ENCODE assay signal across 12 cellular contexts in the genomic region with DNA sequence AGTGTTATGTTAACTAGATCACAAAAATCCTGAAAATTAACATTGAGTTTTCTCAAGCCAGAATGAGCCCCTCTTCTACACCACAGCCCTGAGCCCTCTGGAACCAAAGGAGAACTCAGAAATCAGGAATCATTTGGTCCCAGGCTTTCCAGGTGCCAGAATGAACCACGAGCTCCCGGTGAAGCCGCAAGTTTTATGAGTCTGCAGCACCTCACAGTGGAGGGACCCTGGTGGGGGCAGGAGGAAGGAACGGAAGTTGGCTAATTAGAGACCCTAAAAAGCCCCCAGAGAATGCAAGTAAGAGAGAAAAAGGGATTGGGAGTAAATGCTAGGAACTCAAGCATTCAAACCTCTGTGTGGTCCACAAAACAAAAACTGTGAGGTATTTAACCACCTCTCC. TPM values are rescaled to one million over a fixed set of nuclear protein-coding genes. Genes with fewer than 3 reads are reported as not detected.
DNase-seq lines count a peak whose midpoint lies in the region; TF ChIP-seq lines count a peak whose summit lies in the region.
"Had no signal": no experiment of that assay in that cellular context is flagged by ENCODE, and none has a peak within 500 bp of the region (broad histone marks: within the 10 kb centered on the region; RNA-seq: fewer than 3 reads in every experiment).

No MANE protein-coding gene starts in this region.

- H3K27me3 ChIP-seq in WERI-Rb-1 (ENCODE audit: insufficient read depth, low read depth, severe bottlenecking) (no peaks in the 10 kb centered on the region), left ventricle myocardium inferior (ENCODE audit: low read depth) (no peaks in the 10 kb centered on the region)

- H3K9me3 ChIP-seq in WERI-Rb-1 (ENCODE audit: severe bottlenecking) (no peaks in the 10 kb centered on the region), left ventricle myocardium inferior (replicated peaks) (no peaks in the 10 kb centered on the region)

- H3K4me3 ChIP-seq in AG04449 (ENCODE audit: low read depth, low read length) (no peak overlapping the region), WERI-Rb-1 (ENCODE audit: low read depth, low read length) (no peak overlapping the region), left ventricle myocardium inferior (no peak overlapping the region)

- no peak overlapping the region for H3K27ac ChIP-seq in WERI-Rb-1
- no peak overlapping the region for H3K27ac ChIP-seq in left ventricle myocardium inferior (replicated peaks)

- H3K36me3 ChIP-seq in WERI-Rb-1 (no peaks in the 10 kb centered on the region), left ventricle myocardium inferior (no peaks in the 10 kb centered on the region)

- H3K4me1 ChIP-seq in left ventricle myocardium inferior = peaks cover 23% of the 10 kb centered on the region

- DNase-seq in AG04449 (ENCODE audit: low read depth, low spot score) = no peak
- DNase-seq in ELF-1 (ENCODE audit: low read depth, low spot score) = peak; percentile 48
- DNase-seq in WERI-Rb-1 = peak; percentile 32
- DNase-seq in left ventricle myocardium inferior = no peak
- DNase-seq in UCSD-AML1 (lab: John Stamatoyannopoulos, UW; ENCODE audit: unreplicated experiment) = no peak
- no peak for DNase-seq in COLO668 (lab: John Stamatoyannopoulos, UW; ENCODE audit: unreplicated experiment)
- DNase-seq in NAMALWA (ENCODE audit: low spot score) = no peak
- no peak for DNase-seq in DMS153 treated with DMSO at 0.1 percent for 48 hours (lab: John Stamatoyannopoulos, UW; ENCODE audit: unreplicated experiment)
- DNase-seq: cortex of kidney, HCEC 1CT, NCI-H2029 treated with DMSO at 0.1 percent for 48 hours had no signal

- CTCF ChIA-PET in AG04449 (lab: Yijun Ruan, JAX) = interaction anchor here (1.3 to 1.7 kb wide), 5 partner anchors 15 to 437 kb away, joined by 3 to 12 read pairs (median 3); no protein-coding TSS in a partner anchor

- POLR2A ChIA-PET in AG04449 (lab: Yijun Ruan, JAX) = no interaction called here

- TF ChIP-seq CTCF in AG04449 (IDR thresholded peaks at IDR 0.05; ENCODE audit: insufficient read depth, low read length, missing control alignments) = peak; percentile 9
- TF ChIP-seq CTCF in WERI-Rb-1 (IDR thresholded peaks at IDR 0.05; ENCODE audit: low read depth, low read length) = peak; percentile 59
- peak; percentile 58 for TF ChIP-seq CTCF in left ventricle myocardium inferior (IDR thresholded peaks at IDR 0.05; ENCODE audit: borderline replicate concordance)

- intact Hi-C loops in left ventricle myocardium inferior (cut with micrococcal nuclease) = no loop called here

RNA-seq across cellular contexts. Expression of gene BCL2L14, which starts 52.9 kb away (rescaled TPM):
- not detected for total RNA-seq in left ventricle myocardium inferior
- total RNA-seq: subcutaneous adipose tissue had no signal

Comparison
In these comparisons a context has a peak if more than half of its experiments do, and no peak if none do; other contexts are left out.
1. DNase-seq: peak in ELF-1 (single experiment) and WERI-Rb-1 (single experiment); none in AG04449 (single experiment), left ventricle myocardium inferior (single experiment), UCSD-AML1 (single experiment), COLO668 (single experiment), NAMALWA (single experiment) and DMS153 treated with DMSO at 0.1 percent for 48 hours (single experiment).
2. CTCF ChIP-seq: peak in every context shown above with its lines; median percentile 59 in WERI-Rb-1; 58 in left ventricle myocardium inferior; 9 in AG04449.